22 cellular contexts compared by ENCODE assay signal in genomic region chr9:29882767-29883166, GRCh38.
DNase-seq lines count a peak whose midpoint lies in the region; ATAC-seq and TF ChIP-seq lines count a peak whose summit lies in the region.
"Had no signal": no experiment of that assay in that cellular context is flagged by ENCODE, and none has a peak within 500 bp of the region (broad histone marks: within the 10 kb centered on the region; RNA-seq: fewer than 3 reads in every experiment).

No MANE protein-coding gene starts in this region.

- no peak for DNase-seq in GM23338 (ENCODE audit: low spot score)
- DNase-seq in stimulated activated CD4-positive, alpha-beta T cell treated with anti-CD3 and anti-CD28 coated beads, Interleukin-1b, Interleukin-23, amount 100 ng/mL, for 48 hours, result no peak
- no peak for DNase-seq in UCSD-AML1 (lab: John Stamatoyannopoulos, UW; ENCODE audit: unreplicated experiment)
- DNase-seq: 8988T; ACHN; BE2C; C1 segment of cervical spinal cord; CD4-positive, alpha-beta memory T cell; CD4-positive, CD25-positive, alpha-beta regulatory T cell; CD8-positive, alpha-beta memory T cell; COR-L47; DMS 273 treated with DMSO at 0.1 percent for 48 hours; DMS153; DMS53; DMS79; DND-41; EL; GDM1 had no signal

- no peak overlapping the region for H3K27ac Mint-ChIP-seq in GM23338
- H3K27ac Mint-ChIP-seq: CD14-positive monocyte; CD4-positive, alpha-beta memory T cell; CD4-positive, CD25-positive, alpha-beta regulatory T cell; CD8-positive, alpha-beta memory T cell had no signal

- no peaks in the 10 kb centered on the region for H3K36me3 Mint-ChIP-seq in GM23338 (ENCODE audit: low read depth)
- H3K36me3 Mint-ChIP-seq: CD14-positive monocyte; CD4-positive, alpha-beta memory T cell; CD4-positive, CD25-positive, alpha-beta regulatory T cell; CD8-positive, alpha-beta memory T cell had no signal

- H3K4me3 Mint-ChIP-seq in GM23338, result no peak overlapping the region
- H3K4me3 Mint-ChIP-seq: CD14-positive monocyte; CD4-positive, alpha-beta memory T cell; CD4-positive, CD25-positive, alpha-beta regulatory T cell; CD8-positive, alpha-beta memory T cell had no signal

- no peaks in the 10 kb centered on the region; the same call in 1 of the 2 replicates for H3K9me3 ChIP-seq in OCI-LY3 (ENCODE audit: insufficient read depth, low read length)
- H3K9me3 ChIP-seq: BE2C, BLaER1 had no signal

- H4K20me1 ChIP-seq in GM23338 (replicated peaks; ENCODE audit: insufficient read depth), result no peaks in the 10 kb centered on the region
- no peaks in the 10 kb centered on the region for H4K20me1 ChIP-seq in OCI-LY3 (ENCODE audit: insufficient read depth, low read length)
- H4K20me1 ChIP-seq: BLaER1 had no signal

- H3K36me3 ChIP-seq in GM23338 (ENCODE audit: insufficient read depth) (no peaks in the 10 kb centered on the region), OCI-LY3 (replicated peaks; ENCODE audit: low read depth, low read length) (peaks cover 13% of the 10 kb centered on the region)
- H3K36me3 ChIP-seq: BE2C, BLaER1 had no signal

- no peaks in the 10 kb centered on the region for H3K27me3 Mint-ChIP-seq in GM23338 (ENCODE audit: insufficient read depth, low read depth, poor library complexity)
- H3K27me3 Mint-ChIP-seq: CD4-positive, alpha-beta memory T cell; CD4-positive, CD25-positive, alpha-beta regulatory T cell; CD8-positive, alpha-beta memory T cell had no signal

- ATAC-seq in GM23338 (no peak), HG03439 (IDR thresholded peaks at IDR 0.05; ENCODE audit: unreplicated experiment) (no peak)

- H2AFZ ChIP-seq in GM23338, result peak overlapping the region; percentile 63; the same call in 1 of the 2 replicates
- no peak overlapping the region; the same call in 1 of the 2 replicates for H2AFZ ChIP-seq in OCI-LY3 (ENCODE audit: low read depth, low read length)

- no peaks in the 10 kb centered on the region for H3F3A ChIP-seq in GM23338 (replicated peaks; ENCODE audit: low read depth)

- no peaks in the 10 kb centered on the region for H3K4me1 ChIP-seq in GM23338 (ENCODE audit: insufficient read depth)
- peaks cover 39% of the 10 kb centered on the region for H3K4me1 ChIP-seq in OCI-LY3 (ENCODE audit: low read length)
- H3K4me1 ChIP-seq: BE2C, BLaER1 had no signal

- H3K9me3 Mint-ChIP-seq in GM23338, result no peaks in the 10 kb centered on the region

- H3K9me2 ChIP-seq in GM23338 (ENCODE audit: insufficient read depth), result no peaks in the 10 kb centered on the region

- H3K4me3 ChIP-seq in GM23338 (no peak overlapping the region), OCI-LY3 (ENCODE audit: low read length) (peak overlapping the region; percentile 16; the same call in 1 of the 2 replicates)
- H3K4me3 ChIP-seq: BLaER1 had no signal

- H3K27ac ChIP-seq in GM23338 (ENCODE audit: low read depth) (no peak overlapping the region), OCI-LY3 (ENCODE audit: low read length) (peak overlapping the region; percentile 84)
- H3K27ac ChIP-seq: BLaER1 had no signal

- TF ChIP-seq CTCF in GM23338 (conservative IDR thresholded peaks at IDR 0.05; ENCODE audit: low read depth in 2 of 2), result no peak
- no peak for TF ChIP-seq CTCF in OCI-LY3 (IDR thresholded peaks at IDR 0.05; ENCODE audit: low read depth, low read length)

- H3K9ac ChIP-seq in OCI-LY3 (ENCODE audit: low read length), result peak overlapping the region; percentile 39; the same call in 1 of the 2 replicates
- H3K9ac ChIP-seq: BLaER1 had no signal

- H3K79me2 ChIP-seq in GM23338 (replicated peaks; ENCODE audit: insufficient read depth) (no peaks in the 10 kb centered on the region), OCI-LY3 (ENCODE audit: low read length) (no peaks in the 10 kb centered on the region)

- no peak overlapping the region for H3K4me2 ChIP-seq in GM23338
- peak overlapping the region; percentile 61 for H3K4me2 ChIP-seq in OCI-LY3 (ENCODE audit: low read length)
- H3K4me2 ChIP-seq: BLaER1 had no signal

- no peaks in the 10 kb centered on the region for H3K4me1 Mint-ChIP-seq in GM23338
- H3K4me1 Mint-ChIP-seq: CD14-positive monocyte; CD4-positive, alpha-beta memory T cell; CD4-positive, CD25-positive, alpha-beta regulatory T cell; CD8-positive, alpha-beta memory T cell had no signal

- H3K27me3 ChIP-seq in GM23338 (ENCODE audit: insufficient read depth) (no peaks in the 10 kb centered on the region), OCI-LY3 (ENCODE audit: low read depth, low read length) (no peaks in the 10 kb centered on the region)
- H3K27me3 ChIP-seq: BE2C, BLaER1 had no signal

TF ChIP-seq in GM23338, 12 proteins besides CTCF, POLR2A, EP300 and RAD21:
- TF ChIP-seq ZNF462 (CRISPR knock-in tag; IDR thresholded peaks at IDR 0.05), result no peak
- no peak for TF ChIP-seq STAT1 (IDR thresholded peaks at IDR 0.05; ENCODE audit: unreplicated experiment)
- no peak for TF ChIP-seq EZH2phosphoT487 (IDR thresholded peaks at IDR 0.05; ENCODE audit: unreplicated experiment)
